Comparison of ENCODE assay signal across 11 cellular contexts in genomic region chr16:22240023-22240697, GRCh38. TPM values are rescaled to one million over a fixed set of nuclear protein-coding genes. Genes with fewer than 3 reads are reported as not detected.
DNase-seq lines count a peak whose midpoint lies in the region; ATAC-seq and TF ChIP-seq lines count a peak whose summit lies in the region.
"Had no signal": no experiment of that assay in that cellular context is flagged by ENCODE, and none has a peak within 500 bp of the region (broad histone marks: within the 10 kb centered on the region; RNA-seq: fewer than 3 reads in every experiment).

No MANE protein-coding gene starts in this region.

- ATAC-seq in HG03108 (IDR thresholded peaks at IDR 0.05; ENCODE audit: unreplicated experiment): no peak

- intact Hi-C loops in MCF 10A (cut with micrococcal nuclease) (no loop called here), mammary epithelial cell (cut with micrococcal nuclease) (loop anchor here (5.0 kb wide), 1 partner anchor 33 kb away; the partner anchor contains the start of gene EEF2K), uterus (cut with DNase I; ENCODE audit: low total_unique reads) (no loop called here)

- peaks cover 7% of the 10 kb centered on the region for H3K4me1 Mint-ChIP-seq in MCF 10A (ENCODE audit: insufficient read depth, unreplicated experiment)
- peaks cover 28% of the 10 kb centered on the region for H3K4me1 Mint-ChIP-seq in activated naive CD8-positive, alpha-beta T cell (ENCODE audit: low read depth)
- H3K4me1 Mint-ChIP-seq: nephron progenitor cell had no signal

- WGBS in mammary epithelial cell (ENCODE audit: low coverage, missing lambda C conversion rate): 56% methylated on average over 3 of the region's 3 CpGs

- no peaks in the 10 kb centered on the region for H4K20me1 ChIP-seq in mammary epithelial cell (ENCODE audit: insufficient read depth, low read length)

- BruUV-seq in MCF 10A (replicated peaks; lab: Mats Ljungman, UMichigan) (no TSS peak), mammary epithelial cell (replicated peaks; lab: Mats Ljungman, UMichigan) (no TSS peak)

- H2AFZ ChIP-seq in mammary epithelial cell (ENCODE audit: low read depth, low read length): no peak overlapping the region

- H3K4me1 ChIP-seq in mammary epithelial cell (ENCODE audit: insufficient read depth, low read length): no peaks in the 10 kb centered on the region
- peaks cover 5 to 10% of the 10 kb centered on the region in 2 donors for H3K4me1 ChIP-seq in uterus

- H3K27ac ChIP-seq in mammary epithelial cell (ENCODE audit: insufficient read depth, low read depth, low read length) (no peak overlapping the region), uterus (peak overlapping the region; percentile 71 to 75)

- no peaks in the 10 kb centered on the region for H3K9me3 Mint-ChIP-seq in MCF 10A (ENCODE audit: unreplicated experiment)
- no peaks in the 10 kb centered on the region for H3K9me3 Mint-ChIP-seq in activated naive CD8-positive, alpha-beta T cell (ENCODE audit: low read depth)
- H3K9me3 Mint-ChIP-seq: nephron progenitor cell had no signal

- TF ChIP-seq CTCF in MCF 10A (IDR thresholded peaks at IDR 0.05; ENCODE audit: unreplicated experiment) (no peak), mammary epithelial cell (conservative IDR thresholded peaks at IDR 0.05 in 1 of 2, IDR thresholded peaks at IDR 0.05 in 1 of 2; ENCODE audit: extremely low read depth in 1 of 2, insufficient read depth in 1 of 2, low read depth in 1 of 2, low read length in 2 of 2) (no peak), uterus (IDR thresholded peaks at IDR 0.05) (no peak)

- no peaks in the 10 kb centered on the region for H3K9me3 ChIP-seq in mammary epithelial cell (replicated peaks; ENCODE audit: insufficient read depth, low read length)
- no peaks in the 10 kb centered on the region for H3K9me3 ChIP-seq in uterus

- H3K27me3 ChIP-seq in mammary epithelial cell (ENCODE audit: insufficient read depth, low read length) (no peaks in the 10 kb centered on the region), uterus (no peaks in the 10 kb centered on the region)

- in situ Hi-C loops in mammary epithelial cell (cut with MboI; ENCODE audit: low sequenced_read_pairs in 2 of 2): no loop called here

- POLR2A ChIA-PET in MCF 10A (lab: Yijun Ruan, JAX): interaction anchor here (0.6 to 2.6 kb wide), 7 partner anchors 12 to 276 kb away, joined by 3 to 10 read pairs (median 4); partner anchors contain the start of genes EEF2K and POLR3E

- DNase-seq in MCF 10A (ENCODE audit: unreplicated experiment): peak; percentile 47
- no peak for DNase-seq in mammary epithelial cell
- peak; percentile 40 for DNase-seq in iris pigment epithelial cell (ENCODE audit: low read depth)
- peak in 1 of 2 donors; percentile 56 for DNase-seq in uterus
- DNase-seq in GM19238 (ENCODE audit: insufficient read length, low spot score): no peak
- no peak for DNase-seq in DMS53 (lab: John Stamatoyannopoulos, UW)
- DNase-seq: NCI-H187; nephron progenitor cell; stimulated activated CD4-positive, alpha-beta T cell treated with anti-CD3 and anti-CD28 coated beads, Interleukin-1b, Interleukin-23, amount 100 ng/mL, for 48 hours had no signal

- H3K4me3 ChIP-seq in mammary epithelial cell (replicated peaks in 1 of 3; ENCODE audit: insufficient read depth in 1 of 3, low read depth in 2 of 3, low read length in 3 of 3): no peak overlapping the region
- no peak overlapping the region for H3K4me3 ChIP-seq in uterus

- no peak overlapping the region for H3K4me3 Mint-ChIP-seq in MCF 10A (ENCODE audit: unreplicated experiment)
- no peak overlapping the region for H3K4me3 Mint-ChIP-seq in activated naive CD8-positive, alpha-beta T cell
- H3K4me3 Mint-ChIP-seq: nephron progenitor cell had no signal

- H3K79me2 ChIP-seq in mammary epithelial cell (ENCODE audit: insufficient read depth, low read length): peaks cover 10% of the 10 kb centered on the region

- CTCF ChIA-PET in MCF 10A (lab: Yijun Ruan, JAX) (interaction anchor here (0.5 to 0.8 kb wide), 2 partner anchors 57 to 63 kb away, joined by 3 to 4 read pairs; partner anchors contain the start of gene POLR3E), mammary epithelial cell (lab: Charles Lee; ENCODE audit: low non-redundant PET) (no interaction called here)

- no peak overlapping the region for H3K27ac Mint-ChIP-seq in MCF 10A (ENCODE audit: low read depth, unreplicated experiment)
- H3K27ac Mint-ChIP-seq in activated naive CD8-positive, alpha-beta T cell: peak overlapping the region; percentile 28

- no peak for TF ChIP-seq POLR2A in uterus (IDR thresholded peaks at IDR 0.05)

- H3K27me3 Mint-ChIP-seq in MCF 10A (ENCODE audit: insufficient read depth, unreplicated experiment): no peaks in the 10 kb centered on the region
- no peaks in the 10 kb centered on the region for H3K27me3 Mint-ChIP-seq in activated naive CD8-positive, alpha-beta T cell

- H3K9ac ChIP-seq in mammary epithelial cell (ENCODE audit: insufficient read depth, low read length): no peak overlapping the region

- dilution Hi-C loops in mammary epithelial cell (cut with HindIII; ENCODE audit: low sequenced_read_pairs): no loop called here

- no peak overlapping the region for H3K4me2 ChIP-seq in mammary epithelial cell (ENCODE audit: insufficient read depth, low read depth, low read length)

- H3K36me3 Mint-ChIP-seq in MCF 10A (ENCODE audit: insufficient read depth, unreplicated experiment): peaks cover 38% of the 10 kb centered on the region
- peaks cover 3% of the 10 kb centered on the region for H3K36me3 Mint-ChIP-seq in activated naive CD8-positive, alpha-beta T cell

- peaks cover 3% of the 10 kb centered on the region for H3K36me3 ChIP-seq in mammary epithelial cell (ENCODE audit: insufficient read depth, low read length)
- H3K36me3 ChIP-seq in uterus: no peaks in the 10 kb centered on the region

RNA-seq across cellular contexts. Expression of gene EEF2K, which starts 34.1 kb away (rescaled TPM):
- total RNA-seq in MCF 10A (2022) (15.0 and 15.9 TPM in 2 replicates), mammary epithelial cell (10 to 100 TPM; 16.0 to 22.8 TPM), uterus (10 to 100 TPM; 17.4 to 82.0 (median 35.5) TPM)
- polyA plus RNA-seq in mammary epithelial cell: 16.3 TPM
- 27.0 TPM for polyA minus RNA-seq in mammary epithelial cell

RNA-seq across cellular contexts. Expression of gene POLR3E, which starts 57.0 kb away (rescaled TPM):
- total RNA-seq in MCF 10A (2022) (53.2 and 73.8 TPM in 2 replicates), mammary epithelial cell (10 to 100 TPM; 22.7 to 41.1 TPM), uterus (100 to 1,000 TPM in 1 of 4 donors, 10 to 100 TPM in 3; 45.1 to 179 (median 64.5) TPM)
- polyA plus RNA-seq in mammary epithelial cell: 50.3 TPM
- polyA minus RNA-seq in mammary epithelial cell: 213 TPM

Comparison
In these comparisons a context has a peak if more than half of its experiments do, and no peak if none do; other contexts are left out.
1. DNase-seq: peak in MCF 10A (single experiment) and iris pigment epithelial cell (single experiment); none in mammary epithelial cell (single experiment), GM19238 (single experiment) and DMS53 (single experiment).